10 cellular contexts compared by ENCODE assay signal in the genomic region with DNA sequence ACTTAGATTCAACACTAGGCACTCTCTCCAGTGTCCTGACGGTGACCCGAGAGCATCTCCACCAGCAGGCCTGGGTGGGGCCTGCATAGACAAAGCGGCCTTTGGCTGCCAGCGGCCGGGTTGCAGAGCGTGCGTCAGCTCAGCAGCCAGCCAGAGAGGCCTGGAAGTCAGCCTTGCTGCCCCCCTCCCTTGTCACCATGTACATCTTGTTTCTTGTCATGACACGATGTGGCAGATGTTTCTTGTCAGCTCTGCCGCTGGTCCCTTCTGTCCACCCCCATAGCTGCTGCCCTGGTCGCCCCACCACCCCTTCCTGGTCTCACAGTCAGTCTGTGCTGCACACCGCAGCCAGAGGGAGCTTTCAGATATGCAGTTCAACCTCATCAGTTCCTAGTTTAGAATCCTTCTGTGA. TPM values are rescaled to one million over a fixed set of nuclear protein-coding genes. Genes with fewer than 3 reads are reported as not detected.
DNase-seq lines count a peak whose midpoint lies in the region; ATAC-seq, FAIRE-seq and TF ChIP-seq lines count a peak whose summit lies in the region.
"Had no signal": no experiment of that assay in that cellular context is flagged by ENCODE, and none has a peak within 500 bp of the region (broad histone marks: within the 10 kb centered on the region; RNA-seq: fewer than 3 reads in every experiment).

No MANE protein-coding gene starts in this region.

- H2BK15ac ChIP-seq in H1 (ENCODE audit: low read length) = no peak overlapping the region

- H3K4me2 ChIP-seq in GM23248 (ENCODE audit: unreplicated experiment) = peak overlapping the region; percentile 70
- no peak overlapping the region for H3K4me2 ChIP-seq in H1 (ENCODE audit: insufficient read depth in 1 of 2, low read depth in 2 of 2, low read length in 2 of 2)

- H3K23ac ChIP-seq in H1 (ENCODE audit: insufficient read length) = no peak overlapping the region

- no peak overlapping the region for H3K56ac ChIP-seq in H1 (replicated peaks; ENCODE audit: insufficient read length, low read depth, low read length)

- peak overlapping the region; percentile 90 for H3K9ac ChIP-seq in GM23248
- no peak overlapping the region for H3K9ac ChIP-seq in H1 (replicated peaks in 1 of 4; ENCODE audit: extremely low read depth in 1 of 4, low read depth in 3 of 4, low read length in 3 of 4)
- H3K9ac ChIP-seq in skeletal muscle tissue (ENCODE audit: low read depth in 1 of 3, low read length in 3 of 3) = peak overlapping the region; percentile 23 to 57 (median 50)

- no peaks in the 10 kb centered on the region for H3K79me2 ChIP-seq in GM23248 (ENCODE audit: insufficient read depth)
- no peaks in the 10 kb centered on the region for H3K79me2 ChIP-seq in H1 (ENCODE audit: control insufficient read depth in 1 of 2, insufficient read depth in 2 of 2, low read length in 2 of 2)

- peak overlapping the region; percentile 75 for H2AFZ ChIP-seq in GM23248
- no peak overlapping the region for H2AFZ ChIP-seq in H1 (ENCODE audit: low read length)

- no peak for ATAC-seq in GM21390 (IDR thresholded peaks at IDR 0.05; ENCODE audit: unreplicated experiment)
- ATAC-seq: activated CD4-positive, alpha-beta T cell treated with anti-CD3 and anti-CD28 coated beads for 36 hours had no signal

- H2BK5ac ChIP-seq in H1 (ENCODE audit: low read depth, low read length) = no peak overlapping the region

- no peak overlapping the region for H4K8ac ChIP-seq in H1 (ENCODE audit: extremely low read depth, insufficient read depth, low read length)

- 8 to 9% methylated on average over 11 of the region's 11 CpGs for WGBS in GM23248 (ENCODE audit: low coverage in 1 of 2, low lambda C conversion rate in 2 of 2, missing lambda C conversion rate in 2 of 2), 2 experiments
- WGBS in H1 (ENCODE audit: extremely low coverage in 1 of 2, insufficient coverage in 1 of 2, insufficient read length in 1 of 2, insufficient replicate concordance in 2 of 2, low coverage in 1 of 2, low lambda C conversion rate in 2 of 2, missing lambda C conversion rate in 1 of 2), 2 experiments = 84% methylated on average over 7 of the region's 11 CpGs; no CpG with 5 or more reads in 1 of the 2 experiments

- TF ChIP-seq CTCF in H1 (IDR thresholded peaks at IDR 0.05; ENCODE audit: control extremely low read depth in 1 of 3, insufficient read depth in 1 of 3, low read depth in 1 of 3, low read length in 3 of 3) = no peak

- no peak overlapping the region for H2AK5ac ChIP-seq in H1 (ENCODE audit: low read depth, low read length)

- no peak for FAIRE-seq in H1 (lab: Jason Lieb, UNC)
- no peak for FAIRE-seq in H54 (lab: Jason Lieb, UNC)

- POLR2A ChIA-PET in H1 (lab: Charles Lee; ENCODE audit: partially characterized antibody) = interaction anchor here (0.6 to 4.4 kb wide), 9 partner anchors 10 to 132 kb away, joined by 3 to 31 read pairs (median 3); partner anchors contain the start of gene RPL3

- no peak overlapping the region for H3K4ac ChIP-seq in H1 (replicated peaks; ENCODE audit: insufficient read length, low read depth, low read length)

- H3K27ac ChIP-seq in GM23248 (peak overlapping the region; percentile 99), H1 (ENCODE audit: low read depth, low read length) (no peak overlapping the region), skeletal muscle tissue (ENCODE audit: low read depth, low read length) (peak overlapping the region; percentile 84)

- H2BK12ac ChIP-seq in H1 (ENCODE audit: low read depth, low read length) = peak overlapping the region; percentile 96; the same call in 1 of the 2 replicates

- H3K27me3 ChIP-seq in GM23248 (replicated peaks; ENCODE audit: insufficient read depth) = no peaks in the 10 kb centered on the region
- H3K27me3 ChIP-seq in H1 (replicated peaks in 1 of 4; ENCODE audit: control insufficient read depth in 3 of 4, extremely low read depth in 1 of 4, insufficient read depth in 3 of 4, low read length in 3 of 4) = no peaks in the 10 kb centered on the region
- peaks cover 0 to 4% (median 4%) of the 10 kb centered on the region in 3 donors for H3K27me3 ChIP-seq in skeletal muscle tissue (ENCODE audit: control insufficient read depth in 3 of 3, insufficient read depth in 3 of 3, low read length in 3 of 3)
- H3K27me3 ChIP-seq: MG63 had no signal

- in situ Hi-C loops in GM23248 (cut with MboI) = no loop called here

- H3F3A ChIP-seq in GM23248 (ENCODE audit: insufficient read depth) = peaks cover 22% of the 10 kb centered on the region

- TF ChIP-seq EP300 in H1 (IDR thresholded peaks at IDR 0.05; ENCODE audit: borderline replicate concordance in 1 of 2, low read depth in 2 of 2, low read length in 2 of 2) = no peak

- H3K9me3 ChIP-seq in GM23248 (ENCODE audit: low read depth) = no peaks in the 10 kb centered on the region
- H3K9me3 ChIP-seq in H1 (ENCODE audit: insufficient read depth in 2 of 2, low read depth in 1 of 2, low read length in 1 of 2) = peaks cover 0 to 8% of the 10 kb centered on the region in 2 experiments; a peak in 2 of 4 replicates
- H3K9me3 ChIP-seq in skeletal muscle tissue (ENCODE audit: control insufficient read depth in 3 of 3, low read length in 3 of 3) = peaks cover 0 to 6% (median 2%) of the 10 kb centered on the region in 3 donors
- H3K9me3 ChIP-seq: MG63 had no signal

- H3K4me1 ChIP-seq in GM23248 (ENCODE audit: insufficient read depth) = peaks cover 26% of the 10 kb centered on the region
- peaks cover 0 to 7% (median 0%) of the 10 kb centered on the region in 4 experiments; a peak in 2 of 7 replicates for H3K4me1 ChIP-seq in H1 (replicated peaks in 1 of 4; ENCODE audit: control insufficient read depth in 3 of 4, insufficient read depth in 4 of 4, low read length in 3 of 4)
- H3K4me1 ChIP-seq in skeletal muscle tissue (ENCODE audit: control insufficient read depth in 3 of 3, insufficient read depth in 3 of 3, low read length in 3 of 3) = peaks cover 15 to 19% (median 16%) of the 10 kb centered on the region in 3 donors

- H3K18ac ChIP-seq in H1 (ENCODE audit: extremely low read depth, low read length) = no peak overlapping the region

- no peak overlapping the region for H4K91ac ChIP-seq in H1 (replicated peaks; ENCODE audit: insufficient read length, low read length)

- no peaks in the 10 kb centered on the region for H3K36me3 ChIP-seq in GM23248 (ENCODE audit: low read depth)
- H3K36me3 ChIP-seq in H1 (ENCODE audit: control insufficient read depth in 2 of 4, insufficient read depth in 4 of 4, low read length in 3 of 4) = no peaks in the 10 kb centered on the region
- no peaks in the 10 kb centered on the region for H3K36me3 ChIP-seq in skeletal muscle tissue (ENCODE audit: control insufficient read depth in 3 of 3, insufficient read depth in 3 of 3, low read length in 3 of 3)
- H3K36me3 ChIP-seq: MG63 had no signal

- peak; percentile 98 for DNase-seq in GM23248
- no peak for DNase-seq in H1 (ENCODE audit: low read depth in 1 of 2, low spot score in 2 of 2)
- peak; percentile 86 for DNase-seq in left kidney (ENCODE audit: low read depth, low spot score)
- DNase-seq in foreskin melanocyte = no peak
- DNase-seq in H54 (ENCODE audit: insufficient read length, low spot score) = no peak
- DNase-seq in NCI-H1436 treated with DMSO at 0.1 percent for 48 hours (lab: John Stamatoyannopoulos, UW) = no peak
- DNase-seq: activated CD4-positive, alpha-beta T cell treated with anti-CD3 and anti-CD28 coated beads for 36 hours; MG63 had no signal

- H4K5ac ChIP-seq in H1 (ENCODE audit: insufficient read length, low read depth, low read length) = no peak overlapping the region

- H2BK20ac ChIP-seq in H1 (ENCODE audit: low read length) = no peak overlapping the region

- no peaks in the 10 kb centered on the region for H3K23me2 ChIP-seq in H1 (ENCODE audit: low read depth, low read length)

- H4K20me1 ChIP-seq in GM23248 (ENCODE audit: insufficient read depth) = no peaks in the 10 kb centered on the region
- H4K20me1 ChIP-seq in H1 (replicated peaks in 1 of 2; ENCODE audit: control insufficient read depth in 1 of 2, insufficient read depth in 2 of 2, low read length in 2 of 2) = no peaks in the 10 kb centered on the region

- no peak for TF ChIP-seq POLR2A in H1 (IDR thresholded peaks at IDR 0.05; ENCODE audit: control extremely low read depth in 1 of 2, low read depth in 2 of 2, low read length in 2 of 2)
- TF ChIP-seq POLR2A in H54 (IDR thresholded peaks at IDR 0.05; ENCODE audit: low read depth, low read length) = no peak

- no peak overlapping the region for H3K14ac ChIP-seq in H1 (ENCODE audit: insufficient read length)

- H3K79me1 ChIP-seq in H1 (ENCODE audit: low read depth, low read length) = no peaks in the 10 kb centered on the region

- TF ChIP-seq RAD21 in H1 (IDR thresholded peaks at IDR 0.05 in 1 of 2, conservative IDR thresholded peaks at IDR 0.05 in 1 of 2; ENCODE audit: low read depth in 2 of 2, low read length in 2 of 2) = no peak

- no peaks in the 10 kb centered on the region for H3K9me2 ChIP-seq in GM23248 (ENCODE audit: insufficient read depth)

- CTCF ChIA-PET in H1 (lab: Charles Lee; ENCODE audit: partially characterized antibody) = interaction anchor here (3.0 kb wide), 1 partner anchor 124 kb away, joined by 9 read pairs; no protein-coding TSS in a partner anchor

- H3K4me3 ChIP-seq in GM23248 (no peak overlapping the region), H1 (ENCODE audit: extremely low read depth in 1 of 4, insufficient read depth in 2 of 4, low read depth in 3 of 4, low read length in 4 of 4) (no peak overlapping the region), skeletal muscle tissue (ENCODE audit: low read length in 3 of 3) (no peak overlapping the region)
- H3K4me3 ChIP-seq: MG63 had no signal

- H2BK120ac ChIP-seq in H1 (replicated peaks; ENCODE audit: low read depth, low read length) = no peak overlapping the region

RNA-seq across cellular contexts. Expression of gene CBX7, which starts 33.1 kb away (rescaled TPM):
- total RNA-seq in GM23248 (2014; rRNA removed; shearing (Covaris generic)) = 3.8 and 10.4 TPM in 2 replicates
- polyA plus RNA-seq in GM23248 (2016; fragmentation: Nextera tagmentation; extraction: Ambion mirVana) = 2.5 and 2.9 TPM in 2 replicates
- total RNA-seq in H1 (2021; fragmentation: NEBNext Ultra II Directional; extraction: Animal tissue kit (Norgen Biotek cat#: 25700)) = 8.7 TPM in 2 replicates
- 6.9 and 12.3 TPM in 2 replicates for polyA plus RNA-seq in H1 (2011; rRNA removed)
- 9.2 TPM for polyA plus RNA-seq in H1 (2011; cell fraction: cytosol; rRNA removed)
- 15.9 TPM for polyA plus RNA-seq in H1 (2011; cell fraction: nucleus; rRNA removed)
- 5.4 to 9.5 TPM (median 8.5 TPM) in 4 replicates for polyA plus RNA-seq in H1 (2012, experiment 1 of 2)
- 7.8 TPM for polyA plus RNA-seq in H1 (2012, experiment 2 of 2)
- 5.7 TPM for polyA plus RNA-seq in H1 (2013, experiment 1 of 2)
- 5.9 TPM for polyA plus RNA-seq in H1 (2013, experiment 2 of 2)
- 5.8 and 8.3 TPM in 2 replicates for polyA minus RNA-seq in H1 (2011; rRNA and poly(A)+ RNA removed)
- 5.1 TPM for polyA minus RNA-seq in H1 (2011; cell fraction: cytosol; rRNA and poly(A)+ RNA removed)
- polyA minus RNA-seq in H1 (2011; cell fraction: nucleus; rRNA and poly(A)+ RNA removed) = 7.3 TPM
- total RNA-seq in skeletal muscle tissue = 4.7 TPM

RNA-seq across cellular contexts. Expression of gene PDGFB, which starts 59.2 kb away (rescaled TPM):
- total RNA-seq in GM23248 (2014; rRNA removed; shearing (Covaris generic)) = not detected in 2 replicates
- polyA plus RNA-seq in GM23248 (2016; fragmentation: Nextera tagmentation; extraction: Ambion mirVana) (0.14 and 0.49 TPM in 2 replicates), H1 (2011; rRNA removed) (3.9 and 5.5 TPM in 2 replicates)
- total RNA-seq in H1 (2021; fragmentation: NEBNext Ultra II Directional; extraction: Animal tissue kit (Norgen Biotek cat#: 25700)) = 8.5 and 9.6 TPM in 2 replicates
- 6.1 TPM for polyA plus RNA-seq in H1 (2011; cell fraction: cytosol; rRNA removed)
- 10.9 TPM for polyA plus RNA-seq in H1 (2011; cell fraction: nucleus; rRNA removed)
- polyA plus RNA-seq in H1 (2012, experiment 1 of 2) = 2.6 to 3.9 TPM (median 3.8 TPM) in 4 replicates
- polyA plus RNA-seq in H1 (2012, experiment 2 of 2) = 4.1 TPM
- polyA plus RNA-seq in H1 (2013, experiment 1 of 2) = 4.9 TPM
- polyA plus RNA-seq in H1 (2013, experiment 2 of 2) = 6.0 TPM
- polyA minus RNA-seq in H1 (2011; rRNA and poly(A)+ RNA removed) = 3.0 and 5.3 TPM in 2 replicates
- 5.7 TPM for polyA minus RNA-seq in H1 (2011; cell fraction: cytosol; rRNA and poly(A)+ RNA removed)
- polyA minus RNA-seq in H1 (2011; cell fraction: nucleus; rRNA and poly(A)+ RNA removed) = 3.5 TPM
- 8.9 TPM for total RNA-seq in skeletal muscle tissue

Comparison
In these comparisons a context has a peak if more than half of its experiments do, and no peak if none do; other contexts are left out.
1. DNase-seq: peak in GM23248 (single experiment) and left kidney (single experiment); none in H1 (0 of 2), foreskin melanocyte (single experiment), H54 (single experiment) and NCI-H1436 treated with DMSO at 0.1 percent for 48 hours (single experiment).
2. H3K9ac ChIP-seq: peak in GM23248 (single experiment) and skeletal muscle tissue (3 of 3); none in H1 (0 of 4).